1 cellular context compared by ENCODE assay signal in genomic region chr15:58232273-58233065, GRCh38.
TF ChIP-seq lines count a peak whose summit lies in the region.

No MANE protein-coding gene starts in this region.

TF ChIP-seq in K562, 482 proteins besides CTCF, POLR2A, EP300 and RAD21:
- TF ChIP-seq PKNOX1 (IDR thresholded peaks at IDR 0.05): 0 out of 2 replicates have a peak, but pooled peaks have one; percentile 8
- no peak for TF ChIP-seq DDX20 (tag; IDR thresholded peaks at IDR 0.05; ENCODE audit: low read depth)
- TF ChIP-seq SPI1 (IDR thresholded peaks at IDR 0.05; ENCODE audit: borderline replicate concordance, low read depth, low read length): 0 out of 2 replicates have a peak, but pooled peaks have one; percentile 40
- no peak for TF ChIP-seq TCF3 (CRISPR knock-in tag; IDR thresholded peaks at IDR 0.05)
- TF ChIP-seq ZNF445 (CRISPR knock-in tag; IDR thresholded peaks at IDR 0.05; ENCODE audit: low read depth): no peak
- TF ChIP-seq ZBTB2 (IDR thresholded peaks at IDR 0.05): no peak
